Comparison of ENCODE assay signal across 8 cellular contexts in the genomic region with DNA sequence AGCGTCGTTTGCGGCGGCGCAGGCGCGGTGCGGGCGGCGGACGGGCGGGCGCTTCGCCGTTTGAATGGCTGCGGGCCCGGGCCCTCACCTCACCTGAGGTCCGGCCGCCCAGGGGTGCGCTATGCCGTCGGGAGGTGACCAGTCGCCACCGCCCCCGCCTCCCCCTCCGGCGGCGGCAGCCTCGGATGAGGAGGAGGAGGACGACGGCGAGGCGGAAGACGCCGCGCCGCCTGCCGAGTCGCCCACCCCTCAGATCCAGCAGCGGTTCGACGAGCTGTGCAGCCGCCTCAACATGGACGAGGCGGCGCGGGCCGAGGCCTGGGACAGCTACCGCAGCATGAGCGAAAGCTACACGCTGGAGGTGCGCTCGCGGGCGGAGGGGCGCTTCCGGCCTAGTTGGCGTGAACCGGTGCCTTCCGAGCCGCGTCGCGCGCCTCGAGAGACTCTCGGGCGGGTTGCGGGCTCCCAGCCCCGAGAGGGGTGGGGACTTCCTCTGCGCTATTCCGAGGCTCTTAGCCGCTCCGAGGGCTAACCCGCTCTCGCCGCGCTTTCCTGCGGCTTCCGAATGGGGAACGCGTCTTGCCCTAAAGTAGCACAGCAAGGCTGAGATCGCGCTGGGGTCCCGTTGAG. TPM values are rescaled to one million over a fixed set of nuclear protein-coding genes. Genes with fewer than 3 reads are reported as not detected.
DNase-seq lines count a peak whose midpoint lies in the region; ATAC-seq, FAIRE-seq and TF ChIP-seq lines count a peak whose summit lies in the region.

Gene RBL2, plus strand, starts transcription at position 36 of the 630 bp plus-strand sequence. Its CDS starts 86 bp downstream, at position 122.

- H3K9ac ChIP-seq in DND-41 (ENCODE audit: low read depth, low read length) (peak within 1 kb of the TSS; percentile 95), SK-N-MC (ENCODE audit: insufficient read length) (peak within 1 kb of the TSS; percentile 78), parathyroid adenoma (peak within 1 kb of the TSS; percentile 75)

- H3K27ac ChIP-seq in DND-41 (ENCODE audit: low read length) (peak within 1 kb of the TSS; percentile 95), SK-N-MC (no peak within 1 kb of the TSS), parathyroid adenoma (peak within 1 kb of the TSS; percentile 85)

- H3K36me3 Mint-ChIP-seq in activated naive CD4-positive, alpha-beta T cell treated with anti-CD3 and anti-CD28 coated beads, Interleukin-2, amount 50 U/mL, for 72 hours = peaks cover 0 to 14% of the 10 kb centered on the region in 2 donors
- H3K36me3 Mint-ChIP-seq in glutamatergic neuron (ENCODE audit: unreplicated experiment) = peaks cover 5% of the 10 kb centered on the region
- H3K36me3 Mint-ChIP-seq in type B pancreatic cell = no peaks in the 10 kb centered on the region

- H3K4me1 Mint-ChIP-seq in glutamatergic neuron (ENCODE audit: low read depth, unreplicated experiment) (peaks cover 5% of the 10 kb centered on the region), type B pancreatic cell (ENCODE audit: unreplicated experiment) (peaks cover 10% of the 10 kb centered on the region)

- peak; percentile 85 for ATAC-seq in DND-41 (ENCODE audit: insufficient read depth, low read depth)
- peak; percentile 79 for ATAC-seq in GM21390 (IDR thresholded peaks at IDR 0.05; ENCODE audit: unreplicated experiment)
- ATAC-seq in activated naive CD4-positive, alpha-beta T cell treated with anti-CD3 and anti-CD28 coated beads, Interleukin-2, amount 50 U/mL, for 72 hours = peak; percentile 80 to 84

- peaks cover 0 to 4% of the 10 kb centered on the region in 2 donors for H3K9me3 Mint-ChIP-seq in activated naive CD4-positive, alpha-beta T cell treated with anti-CD3 and anti-CD28 coated beads, Interleukin-2, amount 50 U/mL, for 72 hours
- H3K9me3 Mint-ChIP-seq in glutamatergic neuron (ENCODE audit: unreplicated experiment) (peaks cover 10% of the 10 kb centered on the region), type B pancreatic cell (no peaks in the 10 kb centered on the region)

- no peaks in the 10 kb centered on the region for H3K27me3 ChIP-seq in DND-41 (ENCODE audit: insufficient read depth, low read length, poor library complexity)
- H3K27me3 ChIP-seq in parathyroid adenoma (ENCODE audit: control insufficient read depth, insufficient read depth, low read length) = no peaks in the 10 kb centered on the region

- H3K9me3 ChIP-seq in DND-41 (ENCODE audit: insufficient read depth, low read length, severe bottlenecking) = no peaks in the 10 kb centered on the region
- no peaks in the 10 kb centered on the region for H3K9me3 ChIP-seq in SK-N-MC (ENCODE audit: low read depth, low read length)
- no peaks in the 10 kb centered on the region for H3K9me3 ChIP-seq in parathyroid adenoma (ENCODE audit: control insufficient read depth, low read length)

- H3K27ac Mint-ChIP-seq in activated naive CD4-positive, alpha-beta T cell treated with anti-CD3 and anti-CD28 coated beads, Interleukin-2, amount 50 U/mL, for 72 hours = peak within 1 kb of the TSS; percentile 96 to 98
- H3K27ac Mint-ChIP-seq in glutamatergic neuron (ENCODE audit: unreplicated experiment) = peak within 1 kb of the TSS; percentile 96
- peak within 1 kb of the TSS; percentile 98 for H3K27ac Mint-ChIP-seq in type B pancreatic cell

- H3K4me3 ChIP-seq in DND-41 (ENCODE audit: low read depth in 1 of 2, low read length in 2 of 2) (peak within 1 kb of the TSS; percentile 77 to 82), SK-N-MC (peak within 1 kb of the TSS; percentile 83), parathyroid adenoma (ENCODE audit: low read depth, low read length) (peak within 1 kb of the TSS; percentile 86)

- peaks cover 26% of the 10 kb centered on the region for H4K20me1 ChIP-seq in DND-41 (ENCODE audit: insufficient read depth, low read length)

- peak; percentile 78 for DNase-seq in DND-41
- DNase-seq in HTR-8/SVneo (ENCODE audit: insufficient read length, low spot score) = peak; percentile 84
- no peak for DNase-seq in SK-N-MC (ENCODE audit: low read depth, low spot score)
- peak; percentile 83 to 86 for DNase-seq in activated naive CD4-positive, alpha-beta T cell treated with anti-CD3 and anti-CD28 coated beads, Interleukin-2, amount 50 U/mL, for 72 hours (ENCODE audit: low spot score in 2 of 2)
- DNase-seq in glutamatergic neuron = peak; percentile 88
- peak; percentile 89 for DNase-seq in type B pancreatic cell (ENCODE audit: extremely low spot score, unreplicated experiment)

- TF ChIP-seq CTCF in DND-41 (IDR thresholded peaks at IDR 0.05; ENCODE audit: borderline replicate concordance, extremely low read depth, low read length, poor library complexity, severe bottlenecking) = no peak
- TF ChIP-seq CTCF in glutamatergic neuron (IDR thresholded peaks at IDR 0.05; ENCODE audit: partially characterized antibody, unreplicated experiment) = no peak
- TF ChIP-seq CTCF in parathyroid adenoma (IDR thresholded peaks at IDR 0.05) = no peak
- TF ChIP-seq CTCF in type B pancreatic cell (conservative IDR thresholded peaks at IDR 0.05) = no peak

- H3K4me3 Mint-ChIP-seq in glutamatergic neuron (ENCODE audit: unreplicated experiment) (peak within 1 kb of the TSS; percentile 95), type B pancreatic cell (peak within 1 kb of the TSS; percentile 99)

- H3K79me2 ChIP-seq in DND-41 (ENCODE audit: insufficient read depth, low read length) (peaks cover 50% of the 10 kb centered on the region), parathyroid adenoma (peaks cover 17% of the 10 kb centered on the region)

- H3K27me3 Mint-ChIP-seq in glutamatergic neuron (ENCODE audit: unreplicated experiment) (peaks cover 4% of the 10 kb centered on the region), type B pancreatic cell (no peaks in the 10 kb centered on the region)

- peak within 1 kb of the TSS; percentile 94 for H2AFZ ChIP-seq in DND-41 (ENCODE audit: low read depth, low read length)
- H2AFZ ChIP-seq in parathyroid adenoma = peak within 1 kb of the TSS; percentile 91

- H3K4me2 ChIP-seq in DND-41 (ENCODE audit: insufficient read depth, low read length) (peak within 1 kb of the TSS; percentile 85), parathyroid adenoma (ENCODE audit: low read length) (peak within 1 kb of the TSS; percentile 94)

- FAIRE-seq in HTR-8/SVneo (lab: Jason Lieb, UNC) = no peak

- H3K36me3 ChIP-seq in DND-41 (ENCODE audit: insufficient read depth, low read length) (peaks cover 13% of the 10 kb centered on the region), SK-N-MC (ENCODE audit: insufficient read depth, low read length) (no peaks in the 10 kb centered on the region), parathyroid adenoma (ENCODE audit: control insufficient read depth, insufficient read depth, low read length) (no peaks in the 10 kb centered on the region)

- H3K4me1 ChIP-seq in DND-41 (ENCODE audit: insufficient read depth, low read length) (peaks cover 25% of the 10 kb centered on the region), parathyroid adenoma (peaks cover 3% of the 10 kb centered on the region)

RNA-seq across cellular contexts. Expression of gene RBL2, which starts in this region (rescaled TPM):
- total RNA-seq in activated naive CD4-positive, alpha-beta T cell treated with anti-CD3 and anti-CD28 coated beads, Interleukin-2, amount 50 U/mL, for 72 hours = 10 to 100 TPM; 81.1 to 84.7 TPM
- total RNA-seq in glutamatergic neuron (ENCODE audit: unreplicated experiment) (44.1 TPM), type B pancreatic cell (ENCODE audit: low replicate concordance) (49.1 and 51.0 TPM in 2 replicates)
